13 cellular contexts compared by ENCODE assay signal in the genomic region with DNA sequence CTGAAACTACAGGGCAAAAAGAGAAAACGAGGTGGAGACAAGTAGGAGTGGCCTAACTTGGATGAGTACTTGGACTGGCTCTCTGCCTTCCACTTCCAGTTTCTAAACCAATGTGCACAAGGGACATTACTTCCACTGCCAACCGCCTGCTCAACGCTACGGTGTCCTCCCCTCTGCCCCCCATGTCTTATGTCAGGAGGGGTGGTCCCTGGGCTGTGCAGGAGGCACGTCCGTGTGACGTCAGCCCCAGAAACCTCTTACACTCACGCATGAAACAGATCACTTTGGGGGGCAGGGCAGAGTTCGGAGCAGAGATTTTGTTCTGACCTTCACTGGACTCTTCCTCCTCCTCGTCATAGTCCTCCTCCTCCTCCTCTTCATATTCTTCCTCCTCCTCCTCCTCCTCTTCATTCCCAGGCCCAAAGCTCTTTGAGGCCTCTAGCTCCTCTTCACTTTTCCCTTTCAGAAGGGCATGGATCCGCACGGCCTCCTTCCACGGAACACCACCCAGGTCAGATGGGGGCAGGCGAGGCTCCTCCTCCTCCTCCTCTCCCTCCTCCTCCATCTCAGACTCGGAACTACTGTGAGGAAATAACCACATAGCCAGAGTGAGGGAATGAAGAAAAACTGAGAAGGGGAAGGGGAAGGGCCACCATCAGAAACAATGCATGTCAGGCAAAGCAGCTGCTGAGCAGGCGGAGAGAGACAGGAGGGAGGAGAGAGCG. TPM values are rescaled to one million over a fixed set of nuclear protein-coding genes. Genes with fewer than 3 reads are reported as not detected.
DNase-seq lines count a peak whose midpoint lies in the region; ATAC-seq and TF ChIP-seq lines count a peak whose summit lies in the region.
"Had no signal": no experiment of that assay in that cellular context is flagged by ENCODE, and none has a peak within 500 bp of the region (broad histone marks: within the 10 kb centered on the region; RNA-seq: fewer than 3 reads in every experiment).

No MANE protein-coding gene starts in this region.

- no peak for TF ChIP-seq POLR2A in esophagus muscularis mucosa (IDR thresholded peaks at IDR 0.05; ENCODE audit: low read depth)

- TF ChIP-seq EP300 in esophagus muscularis mucosa (IDR thresholded peaks at IDR 0.05) = no peak

- WGBS in esophagus muscularis mucosa = 55% methylated on average over 17 of the region's 17 CpGs

- H3K4me1 ChIP-seq in esophagus muscularis mucosa = peaks cover 52 to 69% (median 61%) of the 10 kb centered on the region in 4 donors
- H3K4me1 ChIP-seq in mucosa of rectum (ENCODE audit: control insufficient read depth in 2 of 2, insufficient read depth in 2 of 2, low read length in 2 of 2) = peaks cover 31 to 34% of the 10 kb centered on the region in 2 donors

- TF ChIP-seq CTCF in esophagus muscularis mucosa (IDR thresholded peaks at IDR 0.05) = no peak
- no peak for TF ChIP-seq CTCF in GM10266 (IDR thresholded peaks at IDR 0.05; ENCODE audit: control insufficient read depth, insufficient read depth, low read depth, missing control alignments)

- H3K27me3 ChIP-seq in esophagus muscularis mucosa = no peaks in the 10 kb centered on the region
- H3K27me3 ChIP-seq in mucosa of rectum (ENCODE audit: control insufficient read depth in 2 of 2, insufficient read depth in 2 of 2, low read length in 2 of 2) = no peaks in the 10 kb centered on the region
- H3K27me3 ChIP-seq: neutrophil had no signal

- H3K4me3 ChIP-seq in esophagus muscularis mucosa (peak overlapping the region in 1 of 4 donors; percentile 10), mucosa of rectum (ENCODE audit: low read length in 2 of 2) (peak overlapping the region in 1 of 2 donors; percentile 20)

- DNase-seq in MV-4-11 (lab: John Stamatoyannopoulos, UW) = peak; percentile 52
- no peak for DNase-seq in esophagus muscularis mucosa (ENCODE audit: extremely low spot score)
- no peak for DNase-seq in substantia nigra (lab: John Stamatoyannopoulos, UW)
- no peak for DNase-seq in GM10266 (ENCODE audit: extremely low spot score)
- DNase-seq in retina = no peak
- DNase-seq: activated naive CD4-positive, alpha-beta T cell treated with anti-CD3 and anti-CD28 coated beads, Interleukin-2, amount 50 U/mL, for 16 hours; cortex of kidney; NCI-H2227 treated with DMSO at 0.1 percent for 48 hours; stimulated activated CD4-positive, alpha-beta T cell treated with anti-CD3 and anti-CD28 coated beads, Interleukin-1b, Interleukin-23, amount 100 ng/mL, for 48 hours had no signal

- peak overlapping the region; percentile 76 to 88 (median 85) for H3K27ac ChIP-seq in esophagus muscularis mucosa (replicated peaks in 1 of 4)
- H3K27ac ChIP-seq in mucosa of rectum (ENCODE audit: low read depth in 2 of 2, low read length in 2 of 2) = peak overlapping the region; percentile 76 to 84
- H3K27ac ChIP-seq in substantia nigra (ENCODE audit: low read depth, low read length, poor library complexity, severe bottlenecking) = peak overlapping the region; percentile 59
- H3K27ac ChIP-seq: neutrophil had no signal

- H3K36me3 ChIP-seq in esophagus muscularis mucosa = peaks cover 0 to 56% (median 32%) of the 10 kb centered on the region in 4 donors
- peaks cover 39 to 63% of the 10 kb centered on the region in 2 donors for H3K36me3 ChIP-seq in mucosa of rectum (ENCODE audit: control insufficient read depth in 2 of 2, insufficient read depth in 2 of 2, low read length in 2 of 2)
- H3K36me3 ChIP-seq: neutrophil had no signal

- peak overlapping the region; percentile 50 to 56 for H3K9ac ChIP-seq in mucosa of rectum (ENCODE audit: low read depth in 1 of 2, low read length in 2 of 2)

- intact Hi-C loops in esophagus muscularis mucosa (cut with DNase I) = loop anchor here (2.0 to 5.0 kb wide), 4 partner anchors 63 to 243 kb away; a partner anchor contains a TSS

- H3K9me3 ChIP-seq in esophagus muscularis mucosa (no peaks in the 10 kb centered on the region), mucosa of rectum (ENCODE audit: control insufficient read depth in 2 of 2, low read length in 2 of 2) (no peaks in the 10 kb centered on the region)
- H3K9me3 ChIP-seq: neutrophil had no signal

- no peak for ATAC-seq in HG02642 (IDR thresholded peaks at IDR 0.05; ENCODE audit: poor library complexity, unreplicated experiment)
- ATAC-seq in GM18867 (IDR thresholded peaks at IDR 0.05; ENCODE audit: unreplicated experiment) = no peak

RNA-seq across cellular contexts. Expression of a gene that starts 57.4 kb away (rescaled TPM):
- 10 to 100 TPM; 12.9 to 48.3 (median 26.3) TPM for total RNA-seq in esophagus muscularis mucosa
